Comparison of ENCODE assay signal across 7 cellular contexts in the genomic region with DNA sequence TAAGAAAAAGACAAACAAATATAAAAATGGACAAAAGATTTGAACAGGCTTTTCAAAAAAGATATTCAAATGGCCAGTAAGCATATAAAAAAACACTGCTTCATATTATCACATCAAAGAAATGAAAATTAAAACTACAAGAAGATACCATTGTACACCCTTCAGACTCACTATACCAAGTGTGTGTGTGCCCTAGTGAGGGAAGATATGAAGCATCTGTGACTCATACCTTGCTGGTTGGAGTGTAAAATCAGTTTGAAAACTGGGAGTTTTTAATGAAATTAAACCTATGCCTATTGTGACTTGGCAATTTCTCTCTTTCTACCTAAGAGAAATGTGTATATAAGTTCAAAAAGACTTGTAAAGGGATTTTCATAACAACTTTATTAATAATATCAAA. TPM values are rescaled to one million over a fixed set of nuclear protein-coding genes. Genes with fewer than 3 reads are reported as not detected.
"Had no signal": no experiment of that assay in that cellular context is flagged by ENCODE, and none has a peak within 500 bp of the region (broad histone marks: within the 10 kb centered on the region; RNA-seq: fewer than 3 reads in every experiment).

No MANE protein-coding gene starts in this region.

- H3K27me3 ChIP-seq: ascending aorta, transverse colon had no signal

- DNase-seq: activated CD4-positive, CD25-positive, alpha-beta regulatory T cell treated with anti-CD3 and anti-CD28 coated beads, Interleukin-2, amount 50 U/mL, for 72 hours; natural killer cell; transverse colon had no signal

- H3K36me3 ChIP-seq: transverse colon had no signal

- ATAC-seq: left lobe of liver; natural killer cell; stimulated activated effector memory CD8-positive, alpha-beta T cell treated with anti-CD3 and anti-CD28 coated beads, Interleukin-12 subunit alpha, Interleukin-12 subunit beta, amount 100 ng/mL, for 72 hours had no signal

- H3K9me3 ChIP-seq: ascending aorta, transverse colon had no signal

- H3K27ac ChIP-seq: ascending aorta, transverse colon had no signal

- FAIRE-seq: islet of Langerhans had no signal

- H3K4me3 ChIP-seq: ascending aorta, transverse colon had no signal

- H3K4me1 ChIP-seq: ascending aorta, transverse colon had no signal

RNA-seq across cellular contexts. Expression of gene SLC15A2, which starts 23.5 kb away (rescaled TPM):
- total RNA-seq: ascending aorta had no signal
